ENCODE assay signal across 1 cellular context in the genomic region with DNA sequence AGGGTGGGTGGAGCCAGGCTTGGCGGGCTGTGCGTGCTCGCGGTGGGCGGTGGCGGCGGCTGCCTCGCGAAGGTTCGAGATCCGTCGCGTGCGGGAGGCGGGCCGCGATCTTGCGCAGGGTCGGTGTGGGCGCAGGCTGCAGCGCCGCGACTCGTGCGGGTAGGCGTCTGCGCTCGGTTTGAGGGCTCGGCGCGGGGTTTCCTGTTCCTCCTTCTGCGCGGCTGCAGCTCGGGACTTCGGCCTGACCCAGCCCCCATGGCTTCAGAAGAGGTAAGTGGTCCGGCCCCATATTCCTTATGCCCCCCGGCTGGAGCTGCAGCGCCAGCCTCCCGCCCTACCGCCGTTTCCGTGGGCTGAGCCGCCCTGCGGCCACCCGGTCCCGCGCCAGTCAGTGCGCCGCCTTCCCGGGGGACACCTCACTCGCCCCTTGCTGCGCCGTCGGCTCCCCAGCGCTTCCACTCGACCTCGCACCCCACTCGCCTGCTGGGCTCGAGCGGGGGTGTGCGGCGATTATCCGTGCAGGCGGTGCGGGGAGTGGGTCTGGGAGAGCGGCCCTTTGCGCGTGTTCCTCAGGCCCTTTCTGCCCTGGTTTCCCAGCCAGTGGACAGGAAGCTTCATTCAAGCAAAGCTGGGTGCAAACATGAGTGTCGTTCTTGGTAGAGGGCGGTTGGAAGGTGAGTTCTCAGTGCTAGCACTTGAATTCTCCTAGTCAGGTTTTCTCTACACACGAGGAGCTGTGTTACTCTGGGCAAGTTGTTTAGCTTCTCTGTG.
A peak's percentile ranks its signal among the peaks of the same experiment; 100 is the strongest.
TF ChIP-seq lines count a peak whose summit lies in the region.

A gene with protein sequence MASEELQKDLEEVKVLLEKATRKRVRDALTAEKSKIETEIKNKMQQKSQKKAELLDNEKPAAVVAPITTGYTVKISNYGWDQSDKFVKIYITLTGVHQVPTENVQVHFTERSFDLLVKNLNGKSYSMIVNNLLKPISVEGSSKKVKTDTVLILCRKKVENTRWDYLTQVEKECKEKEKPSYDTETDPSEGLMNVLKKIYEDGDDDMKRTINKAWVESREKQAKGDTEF (plus strand): TSS at position 22 of the 771 bp plus-strand sequence. CDS start 234 bp downstream, at position 256.

TF ChIP-seq in K562, 482 proteins besides CTCF, POLR2A, EP300 and RAD21 (continued from another document and continues in another):
- TF ChIP-seq, protein P1, sequence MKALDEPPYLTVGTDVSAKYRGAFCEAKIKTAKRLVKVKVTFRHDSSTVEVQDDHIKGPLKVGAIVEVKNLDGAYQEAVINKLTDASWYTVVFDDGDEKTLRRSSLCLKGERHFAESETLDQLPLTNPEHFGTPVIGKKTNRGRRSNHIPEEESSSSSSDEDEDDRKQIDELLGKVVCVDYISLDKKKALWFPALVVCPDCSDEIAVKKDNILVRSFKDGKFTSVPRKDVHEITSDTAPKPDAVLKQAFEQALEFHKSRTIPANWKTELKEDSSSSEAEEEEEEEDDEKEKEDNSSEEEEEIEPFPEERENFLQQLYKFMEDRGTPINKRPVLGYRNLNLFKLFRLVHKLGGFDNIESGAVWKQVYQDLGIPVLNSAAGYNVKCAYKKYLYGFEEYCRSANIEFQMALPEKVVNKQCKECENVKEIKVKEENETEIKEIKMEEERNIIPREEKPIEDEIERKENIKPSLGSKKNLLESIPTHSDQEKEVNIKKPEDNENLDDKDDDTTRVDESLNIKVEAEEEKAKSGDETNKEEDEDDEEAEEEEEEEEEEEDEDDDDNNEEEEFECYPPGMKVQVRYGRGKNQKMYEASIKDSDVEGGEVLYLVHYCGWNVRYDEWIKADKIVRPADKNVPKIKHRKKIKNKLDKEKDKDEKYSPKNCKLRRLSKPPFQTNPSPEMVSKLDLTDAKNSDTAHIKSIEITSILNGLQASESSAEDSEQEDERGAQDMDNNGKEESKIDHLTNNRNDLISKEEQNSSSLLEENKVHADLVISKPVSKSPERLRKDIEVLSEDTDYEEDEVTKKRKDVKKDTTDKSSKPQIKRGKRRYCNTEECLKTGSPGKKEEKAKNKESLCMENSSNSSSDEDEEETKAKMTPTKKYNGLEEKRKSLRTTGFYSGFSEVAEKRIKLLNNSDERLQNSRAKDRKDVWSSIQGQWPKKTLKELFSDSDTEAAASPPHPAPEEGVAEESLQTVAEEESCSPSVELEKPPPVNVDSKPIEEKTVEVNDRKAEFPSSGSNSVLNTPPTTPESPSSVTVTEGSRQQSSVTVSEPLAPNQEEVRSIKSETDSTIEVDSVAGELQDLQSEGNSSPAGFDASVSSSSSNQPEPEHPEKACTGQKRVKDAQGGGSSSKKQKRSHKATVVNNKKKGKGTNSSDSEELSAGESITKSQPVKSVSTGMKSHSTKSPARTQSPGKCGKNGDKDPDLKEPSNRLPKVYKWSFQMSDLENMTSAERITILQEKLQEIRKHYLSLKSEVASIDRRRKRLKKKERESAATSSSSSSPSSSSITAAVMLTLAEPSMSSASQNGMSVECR (CRISPR knock-in tag; IDR thresholded peaks at IDR 0.05), result 0 out of 2 replicates have a peak, but pooled peaks have one; percentile 68
- TF ChIP-seq ZNF431 (CRISPR knock-in tag; IDR thresholded peaks at IDR 0.05) (no peak), SRSF1 (IDR thresholded peaks at IDR 0.05; ENCODE audit: low read depth, low read length) (no peak), TCFL5 (CRISPR knock-in tag; conservative IDR thresholded peaks at IDR 0.05) (no peak), CBFA2T2 (conservative IDR thresholded peaks at IDR 0.05) (no peak), RNF2 (IDR thresholded peaks at IDR 0.05) (peak; percentile 13; the same call in 1 of the 2 replicates), ZC3H4 (CRISPR knock-in tag; IDR thresholded peaks at IDR 0.05; ENCODE audit: borderline replicate concordance) (peak; percentile 97; the same call in 1 of the 2 replicates), FOSL1 (tag; conservative IDR thresholded peaks at IDR 0.05) (no peak), PTBP1 (IDR thresholded peaks at IDR 0.05; ENCODE audit: low read depth, low read length) (0 out of 2 replicates have a peak, but pooled peaks have one; percentile 12), PTRF (tag; IDR thresholded peaks at IDR 0.05) (no peak), LCOR (CRISPR knock-in tag; IDR thresholded peaks at IDR 0.05) (no peak), SMARCC2 (IDR thresholded peaks at IDR 0.05; ENCODE audit: low read depth) (no peak; the same call in 1 of the 2 replicates), NR2F6 (CRISPR knock-in tag; IDR thresholded peaks at IDR 0.05) (no peak), SRSF7 (optimal IDR thresholded peaks at IDR 0.05; ENCODE audit: low read depth, low read length) (no peak), ZNF217 (CRISPR knock-in tag; IDR thresholded peaks at IDR 0.05) (no peak), MTA1 (IDR thresholded peaks at IDR 0.05; ENCODE audit: borderline replicate concordance) (no peak), ZNF75A (CRISPR knock-in tag; IDR thresholded peaks at IDR 0.05) (no peak), YBX1 (IDR thresholded peaks at IDR 0.05) (no peak), SIN3A (IDR thresholded peaks at IDR 0.05; ENCODE audit: borderline replicate concordance in 2 of 2, control insufficient read depth in 1 of 2, low read depth in 2 of 2, low read length in 2 of 2) (peak; percentile 20 to 90; a peak in 2 of 4 replicates), WHSC1 (IDR thresholded peaks at IDR 0.05; ENCODE audit: low read length) (no peak), CBX8 (IDR thresholded peaks at IDR 0.05; ENCODE audit: borderline replicate concordance, extremely low read depth, low read depth, low read length, poor library complexity, severe bottlenecking) (no peak), THRAP3 (IDR thresholded peaks at IDR 0.05; ENCODE audit: borderline replicate concordance) (no peak), ZNF133 (CRISPR knock-in tag; IDR thresholded peaks at IDR 0.05) (no peak), HMG20A (CRISPR knock-in tag; conservative IDR thresholded peaks at IDR 0.05) (no peak), ZBTB8A (IDR thresholded peaks at IDR 0.05; ENCODE audit: partially characterized antibody) (no peak), CREBBP (IDR thresholded peaks at IDR 0.05; ENCODE audit: low read depth, low read length) (no peak), MCM7 (IDR thresholded peaks at IDR 0.05) (no peak), TEAD4 (IDR thresholded peaks at IDR 0.05; ENCODE audit: low read length) (no peak), TEAD4 (CRISPR knock-in tag; IDR thresholded peaks at IDR 0.05; ENCODE audit: borderline replicate concordance) (no peak; the same call in 1 of the 2 replicates), MEF2A (IDR thresholded peaks at IDR 0.05; ENCODE audit: control insufficient read depth, low read depth, low read length) (no peak), JUND (IDR thresholded peaks at IDR 0.05; ENCODE audit: borderline replicate concordance, low read depth, low read length) (no peak), JUND (tag; IDR thresholded peaks at IDR 0.05; ENCODE audit: borderline replicate concordance, low read depth, low read length) (no peak), TFAM (CRISPR knock-in tag; conservative IDR thresholded peaks at IDR 0.05) (no peak), ZNF384 (IDR thresholded peaks at IDR 0.05; ENCODE audit: low read depth, low read length) (no peak), TAF9B (IDR thresholded peaks at IDR 0.05; ENCODE audit: partially characterized antibody) (no peak), IRF2 (CRISPR knock-in tag; IDR thresholded peaks at IDR 0.05) (no peak), RAD51 (IDR thresholded peaks at IDR 0.05; ENCODE audit: borderline replicate concordance, low read depth) (no peak), TOE1 (IDR thresholded peaks at IDR 0.05; ENCODE audit: borderline replicate concordance) (no peak), TOE1 (CRISPR knock-in tag; IDR thresholded peaks at IDR 0.05; ENCODE audit: borderline replicate concordance, low read depth) (no peak), BHLHE40 (IDR thresholded peaks at IDR 0.05; ENCODE audit: low read length) (peak; percentile 99), LARP7 (IDR thresholded peaks at IDR 0.05) (no peak)
- TF ChIP-seq, protein P2, sequence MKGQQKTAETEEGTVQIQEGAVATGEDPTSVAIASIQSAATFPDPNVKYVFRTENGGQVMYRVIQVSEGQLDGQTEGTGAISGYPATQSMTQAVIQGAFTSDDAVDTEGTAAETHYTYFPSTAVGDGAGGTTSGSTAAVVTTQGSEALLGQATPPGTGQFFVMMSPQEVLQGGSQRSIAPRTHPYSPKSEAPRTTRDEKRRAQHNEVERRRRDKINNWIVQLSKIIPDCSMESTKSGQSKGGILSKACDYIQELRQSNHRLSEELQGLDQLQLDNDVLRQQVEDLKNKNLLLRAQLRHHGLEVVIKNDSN (CRISPR knock-in tag; IDR thresholded peaks at IDR 0.05), result no peak
- TF ChIP-seq, protein P3, sequence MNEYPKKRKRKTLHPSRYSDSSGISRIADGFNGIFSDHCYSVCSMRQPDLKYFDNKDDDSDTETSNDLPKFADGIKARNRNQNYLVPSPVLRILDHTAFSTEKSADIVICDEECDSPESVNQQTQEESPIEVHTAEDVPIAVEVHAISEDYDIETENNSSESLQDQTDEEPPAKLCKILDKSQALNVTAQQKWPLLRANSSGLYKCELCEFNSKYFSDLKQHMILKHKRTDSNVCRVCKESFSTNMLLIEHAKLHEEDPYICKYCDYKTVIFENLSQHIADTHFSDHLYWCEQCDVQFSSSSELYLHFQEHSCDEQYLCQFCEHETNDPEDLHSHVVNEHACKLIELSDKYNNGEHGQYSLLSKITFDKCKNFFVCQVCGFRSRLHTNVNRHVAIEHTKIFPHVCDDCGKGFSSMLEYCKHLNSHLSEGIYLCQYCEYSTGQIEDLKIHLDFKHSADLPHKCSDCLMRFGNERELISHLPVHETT (CRISPR knock-in tag; conservative IDR thresholded peaks at IDR 0.05 in 1 of 2, IDR thresholded peaks at IDR 0.05 in 1 of 2), result peak in 1 of 2 experiments; percentile 17; a peak in 1 of 4 replicates
- TF ChIP-seq, protein P4, sequence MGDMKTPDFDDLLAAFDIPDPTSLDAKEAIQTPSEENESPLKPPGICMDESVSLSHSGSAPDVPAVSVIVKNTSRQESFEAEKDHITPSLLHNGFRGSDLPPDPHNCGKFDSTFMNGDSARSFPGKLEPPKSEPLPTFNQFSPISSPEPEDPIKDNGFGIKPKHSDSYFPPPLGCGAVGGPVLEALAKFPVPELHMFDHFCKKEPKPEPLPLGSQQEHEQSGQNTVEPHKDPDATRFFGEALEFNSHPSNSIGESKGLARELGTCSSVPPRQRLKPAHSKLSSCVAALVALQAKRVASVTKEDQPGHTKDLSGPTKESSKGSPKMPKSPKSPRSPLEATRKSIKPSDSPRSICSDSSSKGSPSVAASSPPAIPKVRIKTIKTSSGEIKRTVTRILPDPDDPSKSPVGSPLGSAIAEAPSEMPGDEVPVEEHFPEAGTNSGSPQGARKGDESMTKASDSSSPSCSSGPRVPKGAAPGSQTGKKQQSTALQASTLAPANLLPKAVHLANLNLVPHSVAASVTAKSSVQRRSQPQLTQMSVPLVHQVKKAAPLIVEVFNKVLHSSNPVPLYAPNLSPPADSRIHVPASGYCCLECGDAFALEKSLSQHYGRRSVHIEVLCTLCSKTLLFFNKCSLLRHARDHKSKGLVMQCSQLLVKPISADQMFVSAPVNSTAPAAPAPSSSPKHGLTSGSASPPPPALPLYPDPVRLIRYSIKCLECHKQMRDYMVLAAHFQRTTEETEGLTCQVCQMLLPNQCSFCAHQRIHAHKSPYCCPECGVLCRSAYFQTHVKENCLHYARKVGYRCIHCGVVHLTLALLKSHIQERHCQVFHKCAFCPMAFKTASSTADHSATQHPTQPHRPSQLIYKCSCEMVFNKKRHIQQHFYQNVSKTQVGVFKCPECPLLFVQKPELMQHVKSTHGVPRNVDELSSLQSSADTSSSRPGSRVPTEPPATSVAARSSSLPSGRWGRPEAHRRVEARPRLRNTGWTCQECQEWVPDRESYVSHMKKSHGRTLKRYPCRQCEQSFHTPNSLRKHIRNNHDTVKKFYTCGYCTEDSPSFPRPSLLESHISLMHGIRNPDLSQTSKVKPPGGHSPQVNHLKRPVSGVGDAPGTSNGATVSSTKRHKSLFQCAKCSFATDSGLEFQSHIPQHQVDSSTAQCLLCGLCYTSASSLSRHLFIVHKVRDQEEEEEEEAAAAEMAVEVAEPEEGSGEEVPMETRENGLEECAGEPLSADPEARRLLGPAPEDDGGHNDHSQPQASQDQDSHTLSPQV (IDR thresholded peaks at IDR 0.05), result no peak
- TF ChIP-seq, protein P5, sequence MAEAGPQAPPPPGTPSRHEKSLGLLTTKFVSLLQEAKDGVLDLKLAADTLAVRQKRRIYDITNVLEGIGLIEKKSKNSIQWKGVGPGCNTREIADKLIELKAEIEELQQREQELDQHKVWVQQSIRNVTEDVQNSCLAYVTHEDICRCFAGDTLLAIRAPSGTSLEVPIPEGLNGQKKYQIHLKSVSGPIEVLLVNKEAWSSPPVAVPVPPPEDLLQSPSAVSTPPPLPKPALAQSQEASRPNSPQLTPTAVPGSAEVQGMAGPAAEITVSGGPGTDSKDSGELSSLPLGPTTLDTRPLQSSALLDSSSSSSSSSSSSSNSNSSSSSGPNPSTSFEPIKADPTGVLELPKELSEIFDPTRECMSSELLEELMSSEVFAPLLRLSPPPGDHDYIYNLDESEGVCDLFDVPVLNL (CRISPR knock-in tag; IDR thresholded peaks at IDR 0.05; ENCODE audit: low read depth), result 0 out of 2 replicates have a peak, but pooled peaks have one; percentile 10
- TF ChIP-seq, protein P6, sequence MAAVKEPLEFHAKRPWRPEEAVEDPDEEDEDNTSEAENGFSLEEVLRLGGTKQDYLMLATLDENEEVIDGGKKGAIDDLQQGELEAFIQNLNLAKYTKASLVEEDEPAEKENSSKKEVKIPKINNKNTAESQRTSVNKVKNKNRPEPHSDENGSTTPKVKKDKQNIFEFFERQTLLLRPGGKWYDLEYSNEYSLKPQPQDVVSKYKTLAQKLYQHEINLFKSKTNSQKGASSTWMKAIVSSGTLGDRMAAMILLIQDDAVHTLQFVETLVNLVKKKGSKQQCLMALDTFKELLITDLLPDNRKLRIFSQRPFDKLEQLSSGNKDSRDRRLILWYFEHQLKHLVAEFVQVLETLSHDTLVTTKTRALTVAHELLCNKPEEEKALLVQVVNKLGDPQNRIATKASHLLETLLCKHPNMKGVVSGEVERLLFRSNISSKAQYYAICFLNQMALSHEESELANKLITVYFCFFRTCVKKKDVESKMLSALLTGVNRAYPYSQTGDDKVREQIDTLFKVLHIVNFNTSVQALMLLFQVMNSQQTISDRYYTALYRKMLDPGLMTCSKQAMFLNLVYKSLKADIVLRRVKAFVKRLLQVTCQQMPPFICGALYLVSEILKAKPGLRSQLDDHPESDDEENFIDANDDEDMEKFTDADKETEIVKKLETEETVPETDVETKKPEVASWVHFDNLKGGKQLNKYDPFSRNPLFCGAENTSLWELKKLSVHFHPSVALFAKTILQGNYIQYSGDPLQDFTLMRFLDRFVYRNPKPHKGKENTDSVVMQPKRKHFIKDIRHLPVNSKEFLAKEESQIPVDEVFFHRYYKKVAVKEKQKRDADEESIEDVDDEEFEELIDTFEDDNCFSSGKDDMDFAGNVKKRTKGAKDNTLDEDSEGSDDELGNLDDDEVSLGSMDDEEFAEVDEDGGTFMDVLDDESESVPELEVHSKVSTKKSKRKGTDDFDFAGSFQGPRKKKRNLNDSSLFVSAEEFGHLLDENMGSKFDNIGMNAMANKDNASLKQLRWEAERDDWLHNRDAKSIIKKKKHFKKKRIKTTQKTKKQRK (IDR thresholded peaks at IDR 0.05; ENCODE audit: borderline replicate concordance, low read depth, low read length), result no peak
